17 cellular contexts compared by ENCODE assay signal in genomic region chr5:179269781-179270543, GRCh38.
DNase-seq lines count a peak whose midpoint lies in the region; ATAC-seq lines count a peak whose summit lies in the region.
"Had no signal": no experiment of that assay in that cellular context is flagged by ENCODE, and none has a peak within 500 bp of the region (broad histone marks: within the 10 kb centered on the region; RNA-seq: fewer than 3 reads in every experiment).

No MANE protein-coding gene starts in this region.

- peak overlapping the region; percentile 6 for H3K27ac ChIP-seq in right cardiac atrium (ENCODE audit: low read length)
- H3K27ac ChIP-seq in skeletal muscle tissue (ENCODE audit: low read depth, low read length), result peak overlapping the region; percentile 48
- no peak overlapping the region for H3K27ac ChIP-seq in substantia nigra (ENCODE audit: low read depth, low read length, poor library complexity, severe bottlenecking)
- H3K27ac ChIP-seq: KMS-11 had no signal

- intact Hi-C loops in right cardiac atrium (cut with DNase I), result loop anchor here in 1 of 4 donors (10.0 kb wide), 1 partner anchor 105 kb away; no protein-coding TSS in a partner anchor

- 53% methylated on average over 13 of the region's 13 CpGs for WGBS in right cardiac atrium

- H3K4me1 ChIP-seq in adipocyte (ENCODE audit: control insufficient read depth, insufficient read depth, low read length) (peaks cover 96% of the 10 kb centered on the region), right cardiac atrium (ENCODE audit: control insufficient read depth, insufficient read depth, low read length) (peaks cover 2% of the 10 kb centered on the region), skeletal muscle tissue (ENCODE audit: control insufficient read depth in 3 of 3, insufficient read depth in 3 of 3, low read length in 3 of 3) (peaks cover 60 to 79% (median 69%) of the 10 kb centered on the region in 3 donors)

- H3K4me3 ChIP-seq in adipocyte (ENCODE audit: low read length), result peak overlapping the region; percentile 26
- H3K4me3 ChIP-seq in right cardiac atrium (ENCODE audit: low read length), result no peak overlapping the region
- H3K4me3 ChIP-seq in skeletal muscle tissue (ENCODE audit: low read length in 3 of 3), result no peak overlapping the region

- ATAC-seq in right cardiac atrium, result no peak
- ATAC-seq: activated CD8-positive, alpha-beta memory T cell treated with anti-CD3 and anti-CD28 coated beads, Interleukin-2, amount 10 ng/mL, durations not matched to agents 7 days and 5 days had no signal

- peaks cover 22% of the 10 kb centered on the region for H3K36me3 ChIP-seq in adipocyte (ENCODE audit: control insufficient read depth, insufficient read depth, low read length, severe bottlenecking)
- no peaks in the 10 kb centered on the region for H3K36me3 ChIP-seq in skeletal muscle tissue (ENCODE audit: control insufficient read depth in 3 of 3, insufficient read depth in 3 of 3, low read length in 3 of 3)

- H3K9me3 ChIP-seq in adipocyte (ENCODE audit: control insufficient read depth, low read length) (no peaks in the 10 kb centered on the region), right cardiac atrium (ENCODE audit: control insufficient read depth, low read length) (no peaks in the 10 kb centered on the region), skeletal muscle tissue (ENCODE audit: control insufficient read depth in 3 of 3, low read length in 3 of 3) (no peaks in the 10 kb centered on the region)

- DNase-seq in GM04503 (ENCODE audit: low read depth), result peak; percentile 45
- peak; percentile 53 for DNase-seq in adipocyte (ENCODE audit: low read depth)
- DNase-seq in right cardiac atrium, result peak in 1 of 3 donors; percentile 60
- no peak for DNase-seq in cerebellar cortex (ENCODE audit: low spot score)
- no peak for DNase-seq in substantia nigra (lab: John Stamatoyannopoulos, UW)
- no peak for DNase-seq in putamen (ENCODE audit: low spot score)
- DNase-seq in ecto neural progenitor cell (ENCODE audit: low spot score), result no peak
- DNase-seq: activated CD8-positive, alpha-beta memory T cell treated with anti-CD3 and anti-CD28 coated beads, Interleukin-2, amount 10 ng/mL, durations not matched to agents 7 days and 5 days; amygdala; mesendoderm; NCI-H187 treated with DMSO at 0.1 percent for 48 hours; NCI-H748 treated with DMSO at 0.1 percent for 48 hours; SHP77; stimulated activated CD4-positive, alpha-beta T cell treated with anti-CD3 and anti-CD28 coated beads, Interleukin-4, amount 100 ng/mL, for 4 hours; stimulated activated naive CD4-positive, alpha-beta T cell treated with Interleukin-2 at 50 U/mL for 16 hours had no signal

- peak overlapping the region; percentile 87 for H3K9ac ChIP-seq in adipocyte (ENCODE audit: low read length)
- H3K9ac ChIP-seq in skeletal muscle tissue (ENCODE audit: low read depth in 1 of 3, low read length in 3 of 3), result peak overlapping the region in 1 of 3 donors; percentile 16
- H3K9ac ChIP-seq: KMS-11 had no signal

- H3K27me3 ChIP-seq in adipocyte (replicated peaks; ENCODE audit: control insufficient read depth, insufficient read depth, low read length), result no peaks in the 10 kb centered on the region
- H3K27me3 ChIP-seq in right cardiac atrium (ENCODE audit: control insufficient read depth, insufficient read depth), result no peaks in the 10 kb centered on the region
- H3K27me3 ChIP-seq in skeletal muscle tissue (ENCODE audit: control insufficient read depth in 3 of 3, insufficient read depth in 3 of 3, low read length in 3 of 3), result peaks cover 0 to 2% (median 0%) of the 10 kb centered on the region in 3 donors

Comparison
In these comparisons a context has a peak if more than half of its experiments do, and no peak if none do; other contexts are left out.
1. DNase-seq: peak in GM04503 (single experiment) and adipocyte (single experiment); none in cerebellar cortex (single experiment), substantia nigra (0 of 49), putamen (single experiment) and ecto neural progenitor cell (single experiment).